In the genomic region with DNA sequence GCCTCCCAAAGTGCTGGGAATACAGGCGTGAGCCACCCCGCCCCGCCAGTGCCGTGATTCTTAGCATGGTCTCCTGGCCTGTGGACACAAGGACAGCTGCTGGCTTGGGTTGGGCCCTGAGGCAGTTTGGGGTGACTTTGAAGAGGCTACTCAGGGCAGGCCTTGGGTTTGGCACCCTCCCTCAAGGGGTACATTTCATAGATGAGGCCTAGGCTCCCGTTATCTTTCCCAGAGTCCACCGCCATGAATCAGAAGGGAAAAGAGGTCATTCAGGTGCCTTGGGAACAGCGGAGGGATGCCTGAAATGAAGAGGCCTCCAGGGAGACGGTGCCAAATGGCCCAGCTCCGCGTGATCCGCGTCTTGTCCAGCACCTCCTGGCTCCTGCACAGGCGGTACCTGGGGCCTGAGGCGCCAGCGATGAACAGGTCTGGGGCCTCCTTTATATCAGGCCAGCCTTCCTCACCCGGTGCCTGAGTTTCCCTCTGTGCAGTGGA, we compare ENCODE assay signal across 9 cellular contexts. TPM values are rescaled to one million over a fixed set of nuclear protein-coding genes. Genes with fewer than 3 reads are reported as not detected.
A peak's percentile ranks its signal among the peaks of the same experiment; 100 is the strongest.
DNase-seq lines count a peak whose midpoint lies in the region; ATAC-seq and TF ChIP-seq lines count a peak whose summit lies in the region.
"Had no signal": no experiment of that assay in that cellular context is flagged by ENCODE, and none has a peak within 500 bp of the region (broad histone marks: within the 10 kb centered on the region; RNA-seq: fewer than 3 reads in every experiment).

No MANE protein-coding gene starts in this region.

- H3K4me1 Mint-ChIP-seq in activated T-cell treated with anti-CD3 and anti-CD28 coated beads, Interleukin-2, amount 50 U/mL, for 24 hours (ENCODE audit: low read depth) = peaks cover 87% of the 10 kb centered on the region

- peaks cover 47% of the 10 kb centered on the region for H3K36me3 Mint-ChIP-seq in activated T-cell treated with anti-CD3 and anti-CD28 coated beads, Interleukin-2, amount 50 U/mL, for 24 hours (ENCODE audit: low read depth)

- peaks cover 100% of the 10 kb centered on the region for H3K4me1 ChIP-seq in lower lobe of right lung
- H3K4me1 ChIP-seq in thymus (ENCODE audit: control insufficient read depth, insufficient read depth, low read length) = peaks cover 29% of the 10 kb centered on the region

- DNase-seq in activated T-cell treated with anti-CD3 and anti-CD28 coated beads, Interleukin-2, amount 50 U/mL, for 24 hours = no peak
- no peak for DNase-seq in activated T-cell treated with anti-CD3 and anti-CD28 coated beads for 4 hours
- DNase-seq in amniotic epithelial cell (ENCODE audit: low read depth) = peak; percentile 68
- DNase-seq in lower lobe of right lung = no peak
- DNase-seq in NCI-H1930 (lab: John Stamatoyannopoulos, UW) = no peak
- no peak for DNase-seq in iPS-NIHi11 (ENCODE audit: low spot score)
- no peak for DNase-seq in GM19238 (ENCODE audit: insufficient read length, low spot score)
- DNase-seq: GOT3 had no signal

- peak overlapping the region; percentile 98 for H3K27ac Mint-ChIP-seq in activated T-cell treated with anti-CD3 and anti-CD28 coated beads, Interleukin-2, amount 50 U/mL, for 24 hours

- TF ChIP-seq CTCF in lower lobe of right lung (IDR thresholded peaks at IDR 0.05) = no peak

- no peaks in the 10 kb centered on the region for H3K27me3 Mint-ChIP-seq in activated T-cell treated with anti-CD3 and anti-CD28 coated beads, Interleukin-2, amount 50 U/mL, for 24 hours

- intact Hi-C loops in lower lobe of right lung (cut with DNase I) = no loop called here

- H3K27me3 ChIP-seq in lower lobe of right lung (ENCODE audit: low read depth) (no peaks in the 10 kb centered on the region), thymus (ENCODE audit: control insufficient read depth, insufficient read depth) (no peaks in the 10 kb centered on the region)

- peak overlapping the region; percentile 76 for H3K4me3 Mint-ChIP-seq in activated T-cell treated with anti-CD3 and anti-CD28 coated beads, Interleukin-2, amount 50 U/mL, for 24 hours

- ATAC-seq in lower lobe of right lung = no peak

- H3K9me3 ChIP-seq in lower lobe of right lung (no peaks in the 10 kb centered on the region), thymus (ENCODE audit: control insufficient read depth) (no peaks in the 10 kb centered on the region)

- H3K27ac ChIP-seq in lower lobe of right lung (peak overlapping the region; percentile 96), thymus (ENCODE audit: low read depth) (peak overlapping the region; percentile 88)

- H3K36me3 ChIP-seq in lower lobe of right lung (peaks cover 63% of the 10 kb centered on the region), thymus (ENCODE audit: control insufficient read depth, insufficient read depth) (peaks cover 26% of the 10 kb centered on the region)

- H3K4me3 ChIP-seq in lower lobe of right lung (peak overlapping the region; percentile 52), thymus (ENCODE audit: low read length) (peak overlapping the region; percentile 56)

- H3K9me3 Mint-ChIP-seq in activated T-cell treated with anti-CD3 and anti-CD28 coated beads, Interleukin-2, amount 50 U/mL, for 24 hours = no peaks in the 10 kb centered on the region

- WGBS in thymus = 87% methylated on average over 16 of the region's 16 CpGs

RNA-seq across cellular contexts. Expression of gene GNAI2, which starts 9.3 kb away (rescaled TPM):
- total RNA-seq in lower lobe of right lung = 372 TPM
- polyA plus RNA-seq in thymus = 187 TPM

RNA-seq across cellular contexts. Expression of gene SEMA3B, which starts 23.6 kb away (rescaled TPM):
- total RNA-seq in lower lobe of right lung = 77.6 TPM
- 4.8 TPM for polyA plus RNA-seq in thymus

RNA-seq across cellular contexts. Expression of gene LSMEM2, which starts 33.6 kb away (rescaled TPM):
- not detected for total RNA-seq in lower lobe of right lung
- 0.11 TPM for polyA plus RNA-seq in thymus

RNA-seq across cellular contexts. Expression of gene SLC38A3, which starts 40.2 kb away (rescaled TPM):
- total RNA-seq in lower lobe of right lung = not detected
- 0.18 TPM for polyA plus RNA-seq in thymus

RNA-seq across cellular contexts. Expression of gene IFRD2, which starts 46.9 kb away (rescaled TPM):
- 66.9 TPM for total RNA-seq in lower lobe of right lung
- polyA plus RNA-seq in thymus = 52.3 TPM
